Comparison of ENCODE assay signal across 15 cellular contexts in genomic region chr10:34396669-34397068, GRCh38.
"Had no signal": no experiment of that assay in that cellular context is flagged by ENCODE, and none has a peak within 500 bp of the region (broad histone marks: within the 10 kb centered on the region; RNA-seq: fewer than 3 reads in every experiment).

No MANE protein-coding gene starts in this region.

- H3K4me1 ChIP-seq: gastroesophageal sphincter, psoas muscle, spleen had no signal

- H2AFZ ChIP-seq: hepatocyte had no signal

- H3K9me3 ChIP-seq: gastroesophageal sphincter, psoas muscle, spleen had no signal

- ATAC-seq: effector memory CD8-positive, alpha-beta T cell; naive thymus-derived CD8-positive, alpha-beta T cell; psoas muscle; stimulated activated memory B cell treated with anti-CD40 and anti-IgM and Interleukin-4, amounts not matched to agents 10 μg/mL and 1 μg/mL and 100 μg/mL, for 72 hours had no signal

- H3K36me3 ChIP-seq: brain microvascular endothelial cell, spleen had no signal

- DNase-seq: activated CD4-positive, alpha-beta T cell treated with anti-CD3 and anti-CD28 coated beads, Interleukin-2, amount 10 ng/mL, durations not matched to agents 7 days and 5 days; activated CD4-positive, CD25-positive, alpha-beta regulatory T cell; activated T-cell treated with anti-CD3 and anti-CD28 coated beads for 4 hours; amygdala; cerebellar nuclear complex; effector memory CD8-positive, alpha-beta T cell; naive thymus-derived CD8-positive, alpha-beta T cell; psoas muscle; spleen; stimulated activated CD4-positive, alpha-beta T cell treated with anti-CD3 and anti-CD28 coated beads, Interleukin-1b, Interleukin-23, amount 100 ng/mL, for 48 hours had no signal

- H3K4me2 ChIP-seq: hepatocyte had no signal

- H3K27ac ChIP-seq: brain microvascular endothelial cell, gastroesophageal sphincter, hepatocyte, psoas muscle had no signal

- H3K27me3 ChIP-seq: brain microvascular endothelial cell, gastroesophageal sphincter, hepatocyte, spleen had no signal

- H3K4me3 ChIP-seq: gastroesophageal sphincter, hepatocyte, lung, psoas muscle, spleen had no signal
